In the genomic region with DNA sequence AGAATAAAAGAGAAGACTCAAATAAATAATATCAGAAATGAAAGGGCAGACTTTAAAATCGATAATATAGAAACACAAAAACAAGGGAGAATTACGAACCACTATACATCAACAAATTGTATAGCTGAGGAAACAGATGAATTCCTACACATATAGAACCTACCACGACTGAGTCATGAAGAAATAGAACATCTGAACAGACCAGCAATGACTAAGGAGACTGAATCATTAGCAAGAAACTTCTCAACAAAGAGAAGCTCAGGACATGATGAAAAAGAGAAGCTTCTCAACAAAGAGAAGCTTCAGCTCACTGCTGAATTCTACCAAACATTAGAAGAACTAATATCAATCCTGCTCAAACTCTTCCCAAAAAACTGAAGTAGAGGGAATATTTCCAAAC, we compare ENCODE assay signal across 21 cellular contexts.
DNase-seq lines count a peak whose midpoint lies in the region; TF ChIP-seq lines count a peak whose summit lies in the region.
"Had no signal": no experiment of that assay in that cellular context is flagged by ENCODE, and none has a peak within 500 bp of the region (broad histone marks: within the 10 kb centered on the region; RNA-seq: fewer than 3 reads in every experiment).

No MANE protein-coding gene starts in this region.

- TF ChIP-seq CTCF in epithelial cell of esophagus (IDR thresholded peaks at IDR 0.05; ENCODE audit: insufficient read depth, low read depth, low read length, missing control alignments): no peak
- TF ChIP-seq CTCF in osteoblast (IDR thresholded peaks at IDR 0.05; ENCODE audit: extremely low read depth, low read depth, low read length): no peak

- H3K27me3 ChIP-seq in osteoblast (ENCODE audit: insufficient read depth, low read length): no peaks in the 10 kb centered on the region
- H3K27me3 ChIP-seq: body of pancreas had no signal

- no peaks in the 10 kb centered on the region for H3K79me2 ChIP-seq in osteoblast (ENCODE audit: insufficient read depth, low read length)
- H3K79me2 ChIP-seq: parathyroid adenoma had no signal

- no peaks in the 10 kb centered on the region for H3K9me3 ChIP-seq in osteoblast (ENCODE audit: low read depth, low read length)
- H3K9me3 ChIP-seq: body of pancreas, HAP-1 had no signal

- no peak overlapping the region for H3K27ac ChIP-seq in osteoblast (ENCODE audit: low read depth, low read length)
- H3K27ac ChIP-seq: body of pancreas, left ventricle myocardium inferior, parathyroid adenoma had no signal

- H3K4me1 ChIP-seq in osteoblast (ENCODE audit: insufficient read depth, low read length): peaks cover 9% of the 10 kb centered on the region
- H3K4me1 ChIP-seq: body of pancreas, HAP-1, parathyroid adenoma had no signal

- intact Hi-C loops in posterior cingulate gyrus (cut with DNase I): no loop called here

- no peak overlapping the region for H3K4me2 ChIP-seq in osteoblast (ENCODE audit: insufficient read depth, low read length)

- H4K20me1 ChIP-seq in osteoblast (ENCODE audit: insufficient read depth, low read length): no peaks in the 10 kb centered on the region

- no peak overlapping the region for H3K4me3 ChIP-seq in epithelial cell of esophagus (ENCODE audit: low read length)
- H3K4me3 ChIP-seq in osteoblast (ENCODE audit: insufficient read depth, low read length): no peak overlapping the region
- H3K4me3 ChIP-seq: body of pancreas, HAP-1, left ventricle myocardium inferior had no signal

- no peak overlapping the region for H2AFZ ChIP-seq in osteoblast (ENCODE audit: low read length)
- H2AFZ ChIP-seq: parathyroid adenoma had no signal

- DNase-seq in ELR (ENCODE audit: low read depth) (peak; percentile 81), RKO (ENCODE audit: low spot score) (peak; percentile 56), epithelial cell of esophagus (ENCODE audit: low read depth) (peak; percentile 76), osteoblast (ENCODE audit: insufficient read length, low spot score, missing footprints) (peak; percentile 77), posterior cingulate gyrus (no peak), SIG-M5 treated with dmso at 0.1 percent for 504 hours (lab: John Stamatoyannopoulos, UW; ENCODE audit: unreplicated experiment) (no peak), SW480 (ENCODE audit: low spot score) (no peak)
- DNase-seq: activated CD4-positive, alpha-beta T cell treated with anti-CD3 and anti-CD28 coated beads for 1 hour; activated CD8-positive, alpha-beta memory T cell treated with anti-CD3 and anti-CD28 coated beads for 24 hours; activated T-cell treated with anti-CD3 and anti-CD28 coated beads, Interleukin-2, amount 50 U/mL, for 24 hours; body of pancreas; CD4-positive, CD25-positive, alpha-beta regulatory T cell; GDM1; KG1; left ventricle myocardium inferior; midbrain; NCI-H1694 treated with DMSO at 0.1 percent for 48 hours; NCI-H69; SW 1271 had no signal

- no peaks in the 10 kb centered on the region for H3K36me3 ChIP-seq in osteoblast (ENCODE audit: insufficient read depth, low read length)
- H3K36me3 ChIP-seq: HAP-1, left ventricle myocardium inferior had no signal

Comparison
In these comparisons a context has a peak if more than half of its experiments do, and no peak if none do; other contexts are left out.
1. DNase-seq: peak in ELR (single experiment), RKO (single experiment), epithelial cell of esophagus (single experiment) and osteoblast (single experiment); none in posterior cingulate gyrus (0 of 10), SIG-M5 treated with dmso at 0.1 percent for 504 hours (single experiment) and SW480 (single experiment).